ENCODE assay signal across 11 cellular contexts in genomic region chr7:952548-953441, GRCh38. TPM values are rescaled to one million over a fixed set of nuclear protein-coding genes. Genes with fewer than 3 reads are reported as not detected.
DNase-seq lines count a peak whose midpoint lies in the region; ATAC-seq and TF ChIP-seq lines count a peak whose summit lies in the region.
"Had no signal": no experiment of that assay in that cellular context is flagged by ENCODE, and none has a peak within 500 bp of the region (broad histone marks: within the 10 kb centered on the region; RNA-seq: fewer than 3 reads in every experiment).

No MANE protein-coding gene starts in this region.

- in situ Hi-C loops in gastrocnemius medialis (cut with MboI; ENCODE audit: low sequenced_read_pairs in 4 of 4), result no loop called here

- CTCF ChIA-PET in activated B cell treated with CpG ODN at 0.5 μM for 24 hours (lab: Charles Lee), result interaction anchor here (1.4 kb wide), 1 partner anchor 45 kb away, joined by 3 read pairs; no protein-coding TSS in a partner anchor

- peak overlapping the region; percentile 72 for H3K4me3 ChIP-seq in GM12864 (ENCODE audit: low read depth, low read length)
- peak overlapping the region; percentile 38 for H3K4me3 ChIP-seq in hepatocyte
- H3K4me3 ChIP-seq in gastrocnemius medialis, result peak overlapping the region in 3 of 4 donors; percentile 30 to 44 (median 42)

- peak overlapping the region; percentile 50 for H3K4me3 Mint-ChIP-seq in activated B cell treated with CpG ODN at 0.5 μM for 24 hours

- 87% methylated on average over 17 of the region's 20 CpGs for WGBS in hepatocyte (ENCODE audit: low lambda C conversion rate, missing lambda C conversion rate)

- H3K9me3 Mint-ChIP-seq in activated B cell treated with CpG ODN at 0.5 μM for 24 hours, result no peaks in the 10 kb centered on the region

- no peak for DNase-seq in GM12864 (ENCODE audit: low read depth)
- DNase-seq in activated B cell treated with CpG ODN at 0.5 μM for 24 hours, result no peak
- DNase-seq in hepatocyte (ENCODE audit: low spot score), result no peak
- DNase-seq in gastrocnemius medialis, result no peak
- no peak for DNase-seq in NCI-H1105 treated with DMSO at 0.1 percent for 48 hours (lab: John Stamatoyannopoulos, UW)
- DNase-seq in NCI-H446 (lab: John Stamatoyannopoulos, UW), result no peak
- no peak for DNase-seq in HPDE6-E6E7 (ENCODE audit: extremely low spot score)
- DNase-seq: NCI-H1694, SIG-M5 had no signal

- H3K36me3 Mint-ChIP-seq in activated B cell treated with CpG ODN at 0.5 μM for 24 hours (ENCODE audit: low read depth), result no peaks in the 10 kb centered on the region

- ATAC-seq in activated B cell treated with CpG ODN at 0.5 μM for 24 hours (ENCODE audit: low read depth) (no peak), gastrocnemius medialis (no peak), GM19397 (IDR thresholded peaks at IDR 0.05; ENCODE audit: unreplicated experiment) (no peak)

- no peak overlapping the region for H2AFZ ChIP-seq in hepatocyte

- H3K9me2 ChIP-seq in hepatocyte (replicated peaks; ENCODE audit: insufficient read depth), result no peaks in the 10 kb centered on the region

- H3K27ac Mint-ChIP-seq in activated B cell treated with CpG ODN at 0.5 μM for 24 hours, result no peak overlapping the region

- no peaks in the 10 kb centered on the region for H4K20me1 ChIP-seq in hepatocyte (ENCODE audit: insufficient read depth, poor library complexity, severe bottlenecking)

- H3K79me2 ChIP-seq in hepatocyte, result peaks cover 2% of the 10 kb centered on the region

- TF ChIP-seq CTCF in GM12864 (IDR thresholded peaks at IDR 0.05; ENCODE audit: low read depth, low read length, missing control alignments) (no peak), activated B cell treated with CpG ODN at 0.5 μM for 24 hours (IDR thresholded peaks at IDR 0.05) (no peak), hepatocyte (IDR thresholded peaks at IDR 0.05; ENCODE audit: poor library complexity) (no peak), gastrocnemius medialis (IDR thresholded peaks at IDR 0.05 in 4 of 5, conservative IDR thresholded peaks at IDR 0.05 in 1 of 5) (no peak)

- H3K4me1 ChIP-seq in hepatocyte (ENCODE audit: insufficient read depth) (no peaks in the 10 kb centered on the region), gastrocnemius medialis (peaks cover 0 to 7% of the 10 kb centered on the region in 2 donors)

- peaks cover 10% of the 10 kb centered on the region for H3K27me3 Mint-ChIP-seq in activated B cell treated with CpG ODN at 0.5 μM for 24 hours

- intact Hi-C loops in activated B cell treated with CpG ODN at 0.5 μM for 24 hours (cut with micrococcal nuclease) (no loop called here), gastrocnemius medialis (cut with DNase I; ENCODE audit: low total_unique reads) (loop anchor here (10.0 kb wide), 1 partner anchor 168 kb away; no protein-coding TSS in a partner anchor)

- H3K4me2 ChIP-seq in hepatocyte, result peak overlapping the region; percentile 94

- H3K27me3 ChIP-seq in hepatocyte (peaks cover 7% of the 10 kb centered on the region), gastrocnemius medialis (peaks cover 26 to 39% (median 33%) of the 10 kb centered on the region in 3 donors)

- H3K9me3 ChIP-seq in hepatocyte (ENCODE audit: low read depth) (no peaks in the 10 kb centered on the region), gastrocnemius medialis (no peaks in the 10 kb centered on the region)

- H3K27ac ChIP-seq in hepatocyte, result peak overlapping the region; percentile 70
- H3K27ac ChIP-seq in gastrocnemius medialis, result no peak overlapping the region

- TF ChIP-seq POLR2A in gastrocnemius medialis (IDR thresholded peaks at IDR 0.05), result no peak

- H3K36me3 ChIP-seq in hepatocyte (replicated peaks; ENCODE audit: insufficient read depth, low read depth) (no peaks in the 10 kb centered on the region), gastrocnemius medialis (no peaks in the 10 kb centered on the region)

- POLR2A ChIA-PET in activated B cell treated with CpG ODN at 0.5 μM for 24 hours (lab: Charles Lee), result interaction anchor here (1.0 to 1.4 kb wide), 3 partner anchors 19 to 30 kb away, joined by 3 to 4 read pairs (median 3); no protein-coding TSS in a partner anchor

- peaks cover 25% of the 10 kb centered on the region for H3K4me1 Mint-ChIP-seq in activated B cell treated with CpG ODN at 0.5 μM for 24 hours

RNA-seq across cellular contexts. Expression of gene ADAP1, which starts 1.7 kb away (rescaled TPM):
- total RNA-seq in activated B cell treated with CpG ODN at 0.5 μM for 24 hours (9.4 and 11.9 TPM in 2 replicates), hepatocyte (25.8 and 35.7 TPM in 2 replicates), gastrocnemius medialis (1 to 10 TPM in 2 of 4 donors, under 1 TPM in 2; 0.71 to 5.0 (median 1.1) TPM)
- polyA plus RNA-seq in hepatocyte, result 16.3 and 25.6 TPM in 2 replicates

RNA-seq across cellular contexts. Expression of gene COX19, which starts 22.6 kb away (rescaled TPM):
- total RNA-seq in activated B cell treated with CpG ODN at 0.5 μM for 24 hours (21.2 and 24.5 TPM in 2 replicates), hepatocyte (9.9 and 11.6 TPM in 2 replicates), gastrocnemius medialis (1 to 10 TPM; 4.7 to 6.5 (median 5.2) TPM)
- polyA plus RNA-seq in hepatocyte, result 18.9 and 21.2 TPM in 2 replicates

RNA-seq across cellular contexts. Expression of gene CYP2W1, which starts 30.2 kb away (rescaled TPM):
- total RNA-seq in activated B cell treated with CpG ODN at 0.5 μM for 24 hours (not detected in 2 replicates), hepatocyte (20.3 and 31.1 TPM in 2 replicates), gastrocnemius medialis (not detected)
- polyA plus RNA-seq in hepatocyte, result 72.3 and 112 TPM in 2 replicates
- total RNA-seq: mesenteric fat pad had no signal

Comparison
In these comparisons a context has a peak if more than half of its experiments do, and no peak if none do; other contexts are left out.
1. RNA of gene CYP2W1, which starts 30.2 kb away (total RNA-seq): 20.3 to 31.1 TPM in hepatocyte; not detected in activated B cell treated with CpG ODN at 0.5 μM for 24 hours and not detected in gastrocnemius medialis; every median in the first group is over 10 times any median in the second.
2. Peak in every context shown above with its lines, with median percentiles within 50 percentile points of each other: H3K4me3 ChIP-seq.